8 cellular contexts compared by ENCODE assay signal in genomic region chr20:32484221-32485125, GRCh38.
A peak's percentile ranks its signal among the peaks of the same experiment; 100 is the strongest.
DNase-seq lines count a peak whose midpoint lies in the region; ATAC-seq and TF ChIP-seq lines count a peak whose summit lies in the region.

No MANE protein-coding gene starts in this region.

- H3K27ac ChIP-seq in foreskin keratinocyte (no peak overlapping the region), ovary (peak overlapping the region; percentile 46 to 60)

- DNase-seq in GDM1 (lab: John Stamatoyannopoulos, UW) = peak; percentile 26
- peak; percentile 25 for DNase-seq in NCI-H2227 treated with DMSO at 0.1 percent for 48 hours (lab: John Stamatoyannopoulos, UW)
- peak; percentile 54 to 58 for DNase-seq in activated T-cell treated with anti-CD3 and anti-CD28 coated beads, Interleukin-2, amount 50 U/mL, for 48 hours
- no peak for DNase-seq in foreskin keratinocyte
- DNase-seq in ovary = peak in 3 of 5 donors; percentile 54 to 80 (median 79)
- DNase-seq in SKM-1 treated with dmso at 0.1 percent for 144 hours (lab: John Stamatoyannopoulos, UW; ENCODE audit: unreplicated experiment) = no peak
- no peak for DNase-seq in HuH-7 (ENCODE audit: low spot score)
- DNase-seq in HuH-7.5 (ENCODE audit: low spot score) = no peak

- H3K4me3 ChIP-seq in ovary = peak overlapping the region; percentile 92

- peaks cover 42% of the 10 kb centered on the region for H3K27me3 ChIP-seq in foreskin keratinocyte
- no peaks in the 10 kb centered on the region for H3K27me3 ChIP-seq in ovary

- TF ChIP-seq POLR2A in ovary (IDR thresholded peaks at IDR 0.05) = no peak

- H3K36me3 ChIP-seq in ovary = no peaks in the 10 kb centered on the region

- no peaks in the 10 kb centered on the region for H3K9me3 ChIP-seq in ovary

- intact Hi-C loops in ovary (cut with DNase I) = loop anchor here in 2 of 4 donors (5.0 to 10.0 kb wide), 2 partner anchors 127 to 280 kb away; partner anchors contain the start of genes ASXL1 (in 1 of the 2), PLAGL2 (in 1 of the 2) and POFUT1 (in 1 of the 2)

- WGBS in ovary, 3 donors = 0 to 1% (median 1%) methylated on average over 39 to 76 of the region's 77 CpGs

- TF ChIP-seq EP300 in ovary (IDR thresholded peaks at IDR 0.05) = no peak

- no peaks in the 10 kb centered on the region for H3K4me1 ChIP-seq in foreskin keratinocyte
- H3K4me1 ChIP-seq in ovary (ENCODE audit: insufficient read depth) = no peaks in the 10 kb centered on the region

- TF ChIP-seq CTCF in foreskin keratinocyte (conservative IDR thresholded peaks at IDR 0.05) (no peak), ovary (IDR thresholded peaks at IDR 0.05) (no peak)

- ATAC-seq in foreskin keratinocyte = peak; percentile 2

Comparison
In these comparisons a context has a peak if more than half of its experiments do, and no peak if none do; other contexts are left out.
1. DNase-seq: peak in GDM1 (single experiment), NCI-H2227 treated with DMSO at 0.1 percent for 48 hours (single experiment), activated T-cell treated with anti-CD3 and anti-CD28 coated beads, Interleukin-2, amount 50 U/mL, for 48 hours (2 of 2) and ovary (3 of 5); none in foreskin keratinocyte (0 of 2), SKM-1 treated with dmso at 0.1 percent for 144 hours (single experiment), HuH-7 (single experiment) and HuH-7.5 (single experiment).